ENCODE assay signal across 26 cellular contexts in the genomic region with DNA sequence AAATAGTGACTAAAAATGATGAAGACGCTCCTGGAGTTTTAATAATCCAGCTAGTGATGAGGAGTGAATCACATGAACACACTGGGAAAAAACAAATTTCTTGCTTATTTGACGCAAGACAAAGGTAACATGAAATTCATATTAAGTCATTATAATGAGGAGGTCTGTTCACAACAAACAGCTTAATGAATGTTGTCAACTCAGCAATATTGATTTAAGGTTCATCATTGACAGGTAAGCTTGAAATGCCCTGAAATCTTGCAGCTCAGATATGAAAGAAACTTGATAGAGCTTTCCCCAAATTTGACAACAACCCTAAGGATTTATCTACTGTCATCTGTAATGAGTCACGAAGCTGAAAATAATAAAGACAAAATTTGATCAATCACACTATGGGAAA.
"Had no signal": no experiment of that assay in that cellular context is flagged by ENCODE, and none has a peak within 500 bp of the region (broad histone marks: within the 10 kb centered on the region; RNA-seq: fewer than 3 reads in every experiment).

No MANE protein-coding gene starts in this region.

- H3K36me3 ChIP-seq: neural progenitor cell, ovary, spleen, suprapubic skin, tibial artery, transverse colon, upper lobe of right lung, uterus had no signal

- ATAC-seq: natural killer cell; psoas muscle; sciatic nerve; stimulated activated memory B cell treated with anti-CD40 and anti-IgM and Interleukin-4, amounts not matched to agents 10 μg/mL and 1 μg/mL and 100 μg/mL, for 72 hours; stimulated activated naive CD8-positive, alpha-beta T cell treated with anti-CD3 and anti-CD28 coated beads, Interleukin-15, amount 100 ng/mL, for 72 hours; stimulated activated naive CD8-positive, alpha-beta T cell treated with anti-CD3 and anti-CD28 coated beads, Interleukin-15, Interleukin-2, amounts not matched to agents 100 U/mL and 50 U/mL, for 24 hours had no signal

- H2AFZ ChIP-seq: neural progenitor cell, parathyroid adenoma had no signal

- H3K27ac ChIP-seq: neural progenitor cell, ovary, parathyroid adenoma, psoas muscle, skin epidermis, spleen, suprapubic skin, testis, tibial artery, transverse colon, upper lobe of right lung, uterus had no signal

- H3K27me3 ChIP-seq: neural progenitor cell, ovary, suprapubic skin, testis, tibial artery, transverse colon, upper lobe of right lung, uterus had no signal

- H3K4me3 ChIP-seq: neural progenitor cell, ovary, psoas muscle, skin epidermis, smooth muscle cell, spleen, suprapubic skin, testis, tibial artery, transverse colon, upper lobe of right lung, uterus had no signal

- H3K79me2 ChIP-seq: parathyroid adenoma had no signal

- H3K9me3 ChIP-seq: ovary, psoas muscle, spleen, suprapubic skin, testis, tibial artery, transverse colon, upper lobe of right lung, uterus had no signal

- H3K9ac ChIP-seq: neural progenitor cell, parathyroid adenoma had no signal

- H3K4me2 ChIP-seq: neural progenitor cell, smooth muscle cell had no signal

- H3K4me1 ChIP-seq: neural progenitor cell, parathyroid adenoma, psoas muscle, spleen, suprapubic skin, testis, tibial artery, transverse colon, upper lobe of right lung, uterus had no signal

- DNase-seq: natural killer cell; occipital lobe; ovary; posterior cingulate gyrus; psoas muscle; spleen; stimulated activated CD4-positive, alpha-beta T cell treated with anti-CD3 and anti-CD28 coated beads, Interleukin-12 subunit alpha, Interleukin-12 subunit beta, amount 100 ng/mL, for 4 hours; stimulated activated CD4-positive, alpha-beta T cell treated with anti-CD3 and anti-CD28 coated beads, Interleukin-1b, Interleukin-23, amount 100 ng/mL, for 48 hours; stimulated activated CD4-positive, alpha-beta T cell treated with anti-CD3 and anti-CD28 coated beads, Interleukin-4, amount 100 ng/mL, for 1 hour; stimulated activated CD4-positive, alpha-beta T cell treated with anti-CD3 and anti-CD28 coated beads, Interleukin-4, amount 100 ng/mL, for 4 hours; stimulated activated CD8-positive, alpha-beta memory T cell treated with anti-CD3 and anti-CD28 coated beads, Interleukin-4, amount 100 ng/mL, for 48 hours; stimulated activated naive CD4-positive, alpha-beta T cell; stimulated activated naive CD8-positive, alpha-beta T cell treated with anti-CD3 and anti-CD28 coated beads, Interleukin-15, amount 100 ng/mL, for 72 hours; stimulated activated naive CD8-positive, alpha-beta T cell treated with anti-CD3 and anti-CD28 coated beads, Interleukin-15, Interleukin-2, amounts not matched to agents 100 U/mL and 50 U/mL, for 24 hours; testis; tibial artery; transverse colon; upper lobe of right lung; uterus had no signal
